Comparison of ENCODE assay signal across 1 cellular context in genomic region chr9:131426545-131426944, GRCh38.
TF ChIP-seq lines count a peak whose summit lies in the region.

No MANE protein-coding gene starts in this region.

TF ChIP-seq in HEK293, 187 proteins besides CTCF, POLR2A, EP300 and RAD21 (continued from another document):
- TF ChIP-seq ZNF449 (tag by site-specific recombination; IDR thresholded peaks at IDR 0.05), result no peak
